ENCODE assay signal across 10 cellular contexts in the genomic region with DNA sequence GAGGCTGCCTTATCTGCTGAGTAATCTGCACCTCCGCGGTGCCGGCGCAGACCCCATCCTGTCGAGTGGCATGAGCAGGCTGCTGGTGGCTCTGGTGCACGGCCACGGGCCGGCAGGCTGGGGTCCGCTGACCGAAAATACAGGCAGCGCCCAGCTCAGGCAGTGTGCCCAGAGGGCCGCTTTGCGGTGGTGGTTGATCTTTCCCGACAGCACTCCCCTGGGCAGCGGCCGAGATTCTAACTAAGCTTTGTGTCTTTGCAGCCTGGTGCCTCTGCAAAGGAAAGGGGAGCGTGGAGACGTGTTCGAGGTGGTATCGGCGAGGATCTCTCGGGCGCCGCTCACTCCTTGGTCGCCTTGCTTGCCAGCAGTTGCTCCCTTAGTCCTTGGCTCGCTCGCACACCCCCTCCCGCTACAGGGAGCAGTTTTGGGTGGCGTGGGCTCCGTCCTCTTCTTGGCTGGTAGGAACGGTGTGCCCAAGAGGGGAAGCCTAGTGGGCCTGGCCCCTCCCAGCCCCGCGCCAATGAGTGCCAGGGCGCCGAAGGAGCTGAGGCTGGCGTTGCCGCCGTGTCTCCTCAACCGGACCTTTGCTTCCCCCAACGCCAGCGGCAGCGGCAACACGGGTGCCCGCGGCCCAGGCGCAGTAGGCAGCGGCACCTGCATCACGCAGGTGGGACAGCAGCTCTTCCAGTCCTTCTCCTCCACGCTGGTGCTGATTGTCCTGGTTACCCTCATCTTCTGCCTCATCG. TPM values are rescaled to one million over a fixed set of nuclear protein-coding genes. Genes with fewer than 3 reads are reported as not detected.
A peak's percentile ranks its signal among the peaks of the same experiment; 100 is the strongest.
DNase-seq lines count a peak whose midpoint lies in the region; TF ChIP-seq lines count a peak whose summit lies in the region.
"Had no signal": no experiment of that assay in that cellular context is flagged by ENCODE, and none has a peak within 500 bp of the region (broad histone marks: within the 10 kb centered on the region; RNA-seq: fewer than 3 reads in every experiment).

No MANE protein-coding gene starts in this region.

- H3K9ac ChIP-seq in iPS-18a (ENCODE audit: low read length): no peak overlapping the region

- DNase-seq in NCI-H748 (lab: John Stamatoyannopoulos, UW; ENCODE audit: unreplicated experiment) (peak; percentile 69), NCI-H748 treated with DMSO at 0.1 percent for 48 hours (lab: John Stamatoyannopoulos, UW) (no peak), astrocyte of the spinal cord (ENCODE audit: low read depth, low spot score) (peak; percentile 39), NCI-H2107 treated with DMSO at 0.1 percent for 48 hours (lab: John Stamatoyannopoulos, UW; ENCODE audit: unreplicated experiment) (no peak), NCI-H2227 (lab: John Stamatoyannopoulos, UW; ENCODE audit: unreplicated experiment) (no peak)
- DNase-seq in stimulated activated CD8-positive, alpha-beta memory T cell treated with anti-CD3 and anti-CD28 coated beads, Interleukin-4, amount 100 ng/mL, for 48 hours: no peak

- H3K36me3 ChIP-seq in iPS-18a (ENCODE audit: control insufficient read depth, low read depth, low read length): no peaks in the 10 kb centered on the region

- no peak for TF ChIP-seq CTCF in astrocyte of the spinal cord (IDR thresholded peaks at IDR 0.05; ENCODE audit: low read depth, low read length)

- in situ Hi-C loops in astrocyte of the spinal cord (cut with HindIII; ENCODE audit: low sequenced_read_pairs): no loop called here

- no peaks in the 10 kb centered on the region for H3K9me3 ChIP-seq in iPS-18a (ENCODE audit: control insufficient read depth, low read depth, low read length)
- H3K9me3 ChIP-seq: body of pancreas had no signal

- peaks cover 48% of the 10 kb centered on the region for H3K27me3 ChIP-seq in iPS-18a (ENCODE audit: control insufficient read depth, insufficient read depth, low read length)

- no peaks in the 10 kb centered on the region for H3K4me1 ChIP-seq in iPS-18a (ENCODE audit: control insufficient read depth, low read depth, low read length)

- H3K27ac ChIP-seq in iPS-18a (ENCODE audit: low read length) (no peak overlapping the region), temporal lobe (ENCODE audit: low read depth, low read length) (peak overlapping the region; percentile 56)
- H3K27ac ChIP-seq: body of pancreas, C4-2B had no signal

- H3K4me3 ChIP-seq in astrocyte of the spinal cord (ENCODE audit: low read depth, low read length): peak overlapping the region; percentile 41
- H3K4me3 ChIP-seq in iPS-18a (ENCODE audit: low read length): peak overlapping the region; percentile 51
- H3K4me3 ChIP-seq: body of pancreas had no signal

RNA-seq across cellular contexts. Expression of a gene that starts 1.3 kb away (rescaled TPM):
- total RNA-seq in temporal lobe: 38.8 TPM
- total RNA-seq: body of pancreas had no signal

Comparison
In these comparisons a context has a peak if more than half of its experiments do, and no peak if none do; other contexts are left out.
1. DNase-seq: peak in NCI-H748 (single experiment) and astrocyte of the spinal cord (single experiment); none in NCI-H748 treated with DMSO at 0.1 percent for 48 hours (single experiment), NCI-H2107 treated with DMSO at 0.1 percent for 48 hours (single experiment), NCI-H2227 (single experiment) and stimulated activated CD8-positive, alpha-beta memory T cell treated with anti-CD3 and anti-CD28 coated beads, Interleukin-4, amount 100 ng/mL, for 48 hours (single experiment).